In genomic region chr1:233240839-233241682, GRCh38 we compare ENCODE assay signal across 8 cellular contexts. TPM values are rescaled to one million over a fixed set of nuclear protein-coding genes. Genes with fewer than 3 reads are reported as not detected.
DNase-seq lines count a peak whose midpoint lies in the region; ATAC-seq, FAIRE-seq and TF ChIP-seq lines count a peak whose summit lies in the region.

No MANE protein-coding gene starts in this region.

- H3K27ac ChIP-seq in breast epithelium (no peak overlapping the region), keratinocyte (ENCODE audit: control insufficient read depth, insufficient read depth, low read length) (no peak overlapping the region)

- dilution Hi-C loops in keratinocyte (cut with MboI; ENCODE audit: extremely low pct_ligation_motif_present, low sequenced_read_pairs), result no loop called here

- no peak for TF ChIP-seq POLR2A in breast epithelium (IDR thresholded peaks at IDR 0.05)

- H3K4me1 ChIP-seq in breast epithelium, result no peaks in the 10 kb centered on the region
- no peaks in the 10 kb centered on the region for H3K4me1 ChIP-seq in keratinocyte (ENCODE audit: control insufficient read depth, extremely low read depth, insufficient read depth, low read length)

- DNase-seq in CMK (ENCODE audit: low read depth), result peak; percentile 2
- DNase-seq in GM19240 (ENCODE audit: insufficient read length, low spot score), result peak; percentile 5
- DNase-seq in NCI-H2171 treated with DMSO at 0.1 percent for 48 hours (lab: John Stamatoyannopoulos, UW), result peak; percentile 12
- DNase-seq in breast epithelium (ENCODE audit: low spot score in 2 of 2), result peak; percentile 28 to 59
- no peak for DNase-seq in keratinocyte (ENCODE audit: low read depth, low spot score)
- DNase-seq in stromal cell of bone marrow (ENCODE audit: low read depth), result peak; percentile 34

- peak overlapping the region in 1 of 3 donors; percentile 16 for H3K4me3 ChIP-seq in breast epithelium
- no peak overlapping the region for H3K4me3 ChIP-seq in keratinocyte (ENCODE audit: control insufficient read depth in 2 of 3, extremely low read depth in 1 of 3, insufficient read depth in 2 of 3, low read depth in 1 of 3, low read length in 3 of 3)

- H3K4me2 ChIP-seq in keratinocyte (ENCODE audit: control insufficient read depth, extremely low read depth, insufficient read depth, low read depth, low read length), result no peak overlapping the region

- no peak overlapping the region for H3K9ac ChIP-seq in keratinocyte (ENCODE audit: control insufficient read depth, extremely low read depth, insufficient read depth, low read length)

- H2AFZ ChIP-seq in keratinocyte (ENCODE audit: control insufficient read depth, low read length), result no peak overlapping the region

- no peaks in the 10 kb centered on the region for H4K20me1 ChIP-seq in keratinocyte (ENCODE audit: control insufficient read depth, extremely low read depth, insufficient read depth, low read length)

- intact Hi-C loops in breast epithelium (cut with DNase I; ENCODE audit: low total_unique reads), result no loop called here

- no peak for ATAC-seq in HG03095 (IDR thresholded peaks at IDR 0.05; ENCODE audit: unreplicated experiment)
- ATAC-seq in HG03280 (IDR thresholded peaks at IDR 0.05; ENCODE audit: unreplicated experiment), result no peak

- FAIRE-seq in keratinocyte (lab: Jason Lieb, UNC), result no peak

- no peaks in the 10 kb centered on the region for H3K9me1 ChIP-seq in keratinocyte (ENCODE audit: control insufficient read depth, extremely low read depth, insufficient read depth, low read length)

- H3K27me3 ChIP-seq in breast epithelium (no peaks in the 10 kb centered on the region), keratinocyte (ENCODE audit: control insufficient read depth, extremely low read depth, insufficient read depth, low read length) (no peaks in the 10 kb centered on the region)

- peak; percentile 23 to 74 (median 71) for TF ChIP-seq CTCF in breast epithelium (IDR thresholded peaks at IDR 0.05)
- peak; percentile 62 to 87 (median 71) for TF ChIP-seq CTCF in keratinocyte (optimal IDR thresholded peaks at IDR 0.05 in 1 of 3, IDR thresholded peaks at IDR 0.05 in 1 of 3, conservative IDR thresholded peaks at IDR 0.05 in 1 of 3; ENCODE audit: extremely low read depth in 1 of 3, insufficient read depth in 2 of 3, low read length in 3 of 3)

- H3K36me3 ChIP-seq in breast epithelium (no peaks in the 10 kb centered on the region), keratinocyte (ENCODE audit: control insufficient read depth in 2 of 2, extremely low read depth in 1 of 2, insufficient read depth in 2 of 2, low read length in 2 of 2) (peaks cover 5 to 9% of the 10 kb centered on the region in 2 experiments)

- no peaks in the 10 kb centered on the region for H3K79me2 ChIP-seq in keratinocyte (ENCODE audit: control insufficient read depth, insufficient read depth, low read length)

- H3K9me3 ChIP-seq in breast epithelium (no peaks in the 10 kb centered on the region), keratinocyte (ENCODE audit: control insufficient read depth, low read depth, low read length) (no peaks in the 10 kb centered on the region)

RNA-seq across cellular contexts. Expression of gene PCNX2, which starts 54.5 kb away (rescaled TPM):
- 10 to 100 TPM; 18.7 to 32.6 (median 26.2) TPM for total RNA-seq in breast epithelium
- 18.0 to 23.2 TPM (median 19.8 TPM) in 3 replicates for polyA plus RNA-seq in keratinocyte
- 9.3 TPM for polyA plus RNA-seq in keratinocyte (2011; ENCODE audit: low read depth)
- polyA plus RNA-seq in keratinocyte (2011; cell fraction: cytosol; rRNA removed), result 12.8 and 16.1 TPM in 2 replicates
- polyA plus RNA-seq in keratinocyte (2011; cell fraction: nucleus; rRNA removed), result 70.6 and 74.9 TPM in 2 replicates
- 8.6 and 9.7 TPM in 2 replicates for polyA plus RNA-seq in keratinocyte (2012; ENCODE audit: low replicate concordance)
- polyA minus RNA-seq in keratinocyte, result 63.3 to 145 TPM (median 112 TPM) in 3 replicates
- polyA minus RNA-seq in keratinocyte (2011; cell fraction: cytosol; rRNA and poly(A)+ RNA removed), result 32.2 TPM
- polyA minus RNA-seq in keratinocyte (2011; cell fraction: nucleus; rRNA and poly(A)+ RNA removed), result 88.0 and 176 TPM in 2 replicates
